Comparison of ENCODE assay signal across 9 cellular contexts in genomic region chr4:65669008-65669971, GRCh38. TPM values are rescaled to one million over a fixed set of nuclear protein-coding genes. Genes with fewer than 3 reads are reported as not detected.
DNase-seq lines count a peak whose midpoint lies in the region; ATAC-seq and TF ChIP-seq lines count a peak whose summit lies in the region.
"Had no signal": no experiment of that assay in that cellular context is flagged by ENCODE, and none has a peak within 500 bp of the region (broad histone marks: within the 10 kb centered on the region; RNA-seq: fewer than 3 reads in every experiment).

No MANE protein-coding gene starts in this region.

- H3K9me3 ChIP-seq in heart left ventricle: no peaks in the 10 kb centered on the region

- TF ChIP-seq CTCF in heart left ventricle (IDR thresholded peaks at IDR 0.05): no peak

- intact Hi-C loops in heart left ventricle (cut with DNase I): no loop called here

- H3K27ac ChIP-seq in heart left ventricle: no peak overlapping the region
- H3K27ac ChIP-seq in rectal smooth muscle tissue (ENCODE audit: low read depth, low read length): no peak overlapping the region

- H3K4me3 ChIP-seq in heart left ventricle (peak overlapping the region; percentile 12 to 58 (median 40)), rectal smooth muscle tissue (ENCODE audit: low read length) (peak overlapping the region; percentile 65)

- TF ChIP-seq POLR2A in heart left ventricle (IDR thresholded peaks at IDR 0.05): no peak

- H3K36me3 ChIP-seq in heart left ventricle (no peaks in the 10 kb centered on the region), rectal smooth muscle tissue (ENCODE audit: control insufficient read depth, insufficient read depth, low read length) (no peaks in the 10 kb centered on the region)

- peaks cover 0 to 30% (median 4%) of the 10 kb centered on the region in 12 donors for H3K4me1 ChIP-seq in heart left ventricle
- peaks cover 6% of the 10 kb centered on the region for H3K4me1 ChIP-seq in rectal smooth muscle tissue (ENCODE audit: control insufficient read depth, insufficient read depth, low read length)

- DNase-seq in ELR (ENCODE audit: low read depth): peak; percentile 25
- DNase-seq in SK-N-DZ (ENCODE audit: low spot score): peak; percentile 38
- DNase-seq in heart left ventricle: peak in 2 of 5 donors; percentile 20 to 51
- DNase-seq in activated CD8-positive, alpha-beta memory T cell treated with anti-CD3 and anti-CD28 coated beads for 24 hours: no peak
- DNase-seq in SHP77 treated with DMSO at 0.1 percent for 48 hours (lab: John Stamatoyannopoulos, UW): no peak
- DNase-seq: activated B cell treated with CpG ODN at 0.5 μM for 24 hours had no signal

- whole genome bisulfite sequencing in heart left ventricle, 4 donors: 1 to 4% (median 2%) methylated on average over 24 to 59 of the region's 59 CpGs

- H3K9ac ChIP-seq in rectal smooth muscle tissue (ENCODE audit: low read length): no peak overlapping the region

- ATAC-seq in heart left ventricle (peak in 2 of 4 donors; percentile 8 to 36), GM18870 (IDR thresholded peaks at IDR 0.05; ENCODE audit: unreplicated experiment) (no peak), HG02884 (IDR thresholded peaks at IDR 0.05; ENCODE audit: unreplicated experiment) (no peak)

- H3K27me3 ChIP-seq in heart left ventricle (peaks cover 6 to 70% (median 40%) of the 10 kb centered on the region in 9 donors), rectal smooth muscle tissue (ENCODE audit: control insufficient read depth, insufficient read depth, low read length) (peaks cover 14% of the 10 kb centered on the region)

RNA-seq across cellular contexts. Expression of gene EPHA5, which starts 1.0 kb away (rescaled TPM):
- 3.5 and 4.9 TPM in 2 replicates for polyA plus RNA-seq in SK-N-DZ (2014; cell fraction: cytosol; rRNA removed)
- polyA plus RNA-seq in SK-N-DZ (2014; cell fraction: nucleus; rRNA removed): 2.7 and 3.2 TPM in 2 replicates
- total RNA-seq in heart left ventricle: under 1 TPM in 7 of 9 donors, not detected in 2; 0.05 to 0.56 (median 0.19) TPM
- polyA plus RNA-seq in heart left ventricle: under 1 TPM; 0.01 to 0.08 TPM
- total RNA-seq: activated B cell treated with CpG ODN at 0.5 μM for 24 hours had no signal

Comparison
In these comparisons a context has a peak if more than half of its experiments do, and no peak if none do; other contexts are left out.
1. DNase-seq: peak in ELR (single experiment) and SK-N-DZ (single experiment); none in activated CD8-positive, alpha-beta memory T cell treated with anti-CD3 and anti-CD28 coated beads for 24 hours (single experiment) and SHP77 treated with DMSO at 0.1 percent for 48 hours (single experiment).